In genomic region chr20:16821211-16822089, GRCh38 we compare ENCODE assay signal across 8 cellular contexts.
DNase-seq lines count a peak whose midpoint lies in the region; ATAC-seq, FAIRE-seq and TF ChIP-seq lines count a peak whose summit lies in the region.

No MANE protein-coding gene starts in this region.

- no peaks in the 10 kb centered on the region for H3K9me3 ChIP-seq in left lung

- intact Hi-C loops in left lung (cut with DNase I), result no loop called here

- TF ChIP-seq CTCF in left lung (IDR thresholded peaks at IDR 0.05), result peak; percentile 66 to 87

- H3K27me3 ChIP-seq in left lung, result peaks cover 0 to 6% of the 10 kb centered on the region in 2 donors

- ATAC-seq in HG03342 (IDR thresholded peaks at IDR 0.05; ENCODE audit: unreplicated experiment) (peak; percentile 84), left lung (peak; percentile 93)

- H3K4me1 ChIP-seq in left lung, result no peaks in the 10 kb centered on the region

- peak; percentile 83 for FAIRE-seq in GM12892 (lab: Jason Lieb, UNC)

- no peak overlapping the region for H3K27ac ChIP-seq in left lung

- DNase-seq in AML-193 (lab: John Stamatoyannopoulos, UW) (peak; percentile 27 to 46), GM12892 (ENCODE audit: insufficient read length) (no peak), NCI-H82 (lab: John Stamatoyannopoulos, UW) (peak; percentile 73), astrocyte of the hippocampus (ENCODE audit: low read depth, low spot score) (peak; percentile 48), left lung (no peak), GF-D8 (lab: John Stamatoyannopoulos, UW) (no peak), cerebellar nuclear complex (lab: John Stamatoyannopoulos, UW) (no peak)

- no peak overlapping the region for H3K4me3 ChIP-seq in left lung

- no peak for TF ChIP-seq POLR2A in GM12892 (IDR thresholded peaks at IDR 0.05; ENCODE audit: low read depth, low read length)

- no peaks in the 10 kb centered on the region for H3K36me3 ChIP-seq in left lung

Comparison
In these comparisons a context has a peak if more than half of its experiments do, and no peak if none do; other contexts are left out.
1. DNase-seq: peak in AML-193 (2 of 2), NCI-H82 (single experiment) and astrocyte of the hippocampus (single experiment); none in GM12892 (single experiment), left lung (0 of 2), GF-D8 (single experiment) and cerebellar nuclear complex (0 of 2).